ENCODE assay signal across 23 cellular contexts in the genomic region with DNA sequence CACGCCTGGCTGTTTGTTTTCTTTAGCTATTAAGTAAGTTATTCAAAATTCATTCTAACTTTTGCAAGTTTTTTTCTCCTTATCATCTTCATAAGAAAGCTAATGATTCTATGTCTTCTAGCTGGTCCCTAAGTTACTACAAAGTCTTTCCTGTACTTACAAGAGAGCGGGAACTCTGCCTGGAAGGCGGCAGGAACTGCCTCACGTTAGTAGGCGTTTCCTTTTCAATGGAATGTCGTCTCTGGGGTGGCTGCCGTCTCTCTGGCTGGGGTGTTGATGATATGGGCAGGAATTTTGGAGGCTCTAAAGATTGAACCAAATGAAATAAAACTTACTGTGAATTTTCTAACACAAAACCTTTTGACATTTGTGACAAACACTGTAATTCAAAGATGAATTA. TPM values are rescaled to one million over a fixed set of nuclear protein-coding genes. Genes with fewer than 3 reads are reported as not detected.
DNase-seq lines count a peak whose midpoint lies in the region; ATAC-seq, FAIRE-seq and TF ChIP-seq lines count a peak whose summit lies in the region.
"Had no signal": no experiment of that assay in that cellular context is flagged by ENCODE, and none has a peak within 500 bp of the region (broad histone marks: within the 10 kb centered on the region; RNA-seq: fewer than 3 reads in every experiment).

No MANE protein-coding gene starts in this region.

- peaks cover 3% of the 10 kb centered on the region; the same call in 1 of the 2 replicates for H3K36me3 Mint-ChIP-seq in WTC11
- no peaks in the 10 kb centered on the region for H3K36me3 Mint-ChIP-seq in activated CD4-positive, alpha-beta T cell treated with anti-CD3 and anti-CD28 coated beads, Interleukin-2, amount 10 ng/mL, durations not matched to agents 7 days and 5 days (ENCODE audit: low read depth)
- H3K36me3 Mint-ChIP-seq: CD8-positive, alpha-beta T cell had no signal

- DNase-seq in ELF-1 (ENCODE audit: low read depth, low spot score) (peak; percentile 26), WTC11 (ENCODE audit: low spot score) (peak; percentile 35), endothelial cell of umbilical vein (ENCODE audit: low read depth, low spot score) (peak; percentile 49), lung microvascular endothelial cell (ENCODE audit: low read depth in 2 of 2) (peak; percentile 5 to 56), AG08395 (ENCODE audit: low spot score) (no peak)
- DNase-seq in activated CD4-positive, alpha-beta T cell treated with anti-CD3 and anti-CD28 coated beads, Interleukin-2, amount 10 ng/mL, durations not matched to agents 7 days and 5 days = no peak
- DNase-seq: BE2C; CD8-positive, alpha-beta T cell; COR-L47; DMS153; DMS79 treated with DMSO at 0.1 percent for 48 hours; EL; GDM1; GM23248; H9 had no signal

- no peaks in the 10 kb centered on the region for H4K20me1 ChIP-seq in endothelial cell of umbilical vein (replicated peaks; ENCODE audit: control insufficient read depth, extremely low read depth, insufficient read depth, low read length)

- no peak for TF ChIP-seq CTCF in WTC11 (IDR thresholded peaks at IDR 0.05)
- TF ChIP-seq CTCF in endothelial cell of umbilical vein (IDR thresholded peaks at IDR 0.05; ENCODE audit: extremely low read depth in 1 of 2, insufficient read depth in 1 of 2, low read depth in 1 of 2, low read length in 2 of 2) = no peak

- no peak for TF ChIP-seq POLR2A in endothelial cell of umbilical vein (IDR thresholded peaks at IDR 0.05; ENCODE audit: low read depth, low read length)

- intact Hi-C loops in endothelial cell of umbilical vein (cut with micrococcal nuclease) = loop anchor here (10.0 kb wide), 1 partner anchor 192 kb away; a partner anchor contains a TSS

- H2AFZ ChIP-seq in endothelial cell of umbilical vein (ENCODE audit: low read depth, low read length) = no peak overlapping the region
- H2AFZ ChIP-seq: GM23248 had no signal

- no peak overlapping the region for H3K4me3 Mint-ChIP-seq in WTC11
- H3K4me3 Mint-ChIP-seq in activated CD4-positive, alpha-beta T cell treated with anti-CD3 and anti-CD28 coated beads, Interleukin-2, amount 10 ng/mL, durations not matched to agents 7 days and 5 days = no peak overlapping the region
- H3K4me3 Mint-ChIP-seq: CD14-positive monocyte; CD8-positive, alpha-beta T cell; H9 had no signal

- 0 out of 2 replicates have a peak, but pooled peaks cover 3% of the 10 kb centered on the region for H3K4me1 Mint-ChIP-seq in WTC11
- no peaks in the 10 kb centered on the region for H3K4me1 Mint-ChIP-seq in activated CD4-positive, alpha-beta T cell treated with anti-CD3 and anti-CD28 coated beads, Interleukin-2, amount 10 ng/mL, durations not matched to agents 7 days and 5 days
- H3K4me1 Mint-ChIP-seq: CD14-positive monocyte had no signal

- peaks cover 1% of the 10 kb centered on the region for H3K79me2 ChIP-seq in endothelial cell of umbilical vein (ENCODE audit: control insufficient read depth, insufficient read depth, low read length)

- H3K27me3 Mint-ChIP-seq in WTC11 (ENCODE audit: low read depth) = no peaks in the 10 kb centered on the region
- H3K27me3 Mint-ChIP-seq in activated CD4-positive, alpha-beta T cell treated with anti-CD3 and anti-CD28 coated beads, Interleukin-2, amount 10 ng/mL, durations not matched to agents 7 days and 5 days = no peaks in the 10 kb centered on the region

- no peak overlapping the region for H3K27ac Mint-ChIP-seq in WTC11
- H3K27ac Mint-ChIP-seq in activated CD4-positive, alpha-beta T cell treated with anti-CD3 and anti-CD28 coated beads, Interleukin-2, amount 10 ng/mL, durations not matched to agents 7 days and 5 days = no peak overlapping the region
- H3K27ac Mint-ChIP-seq: CD8-positive, alpha-beta T cell had no signal

- dilution Hi-C loops in endothelial cell of umbilical vein (cut with MboI; ENCODE audit: extremely low pct_ligation_motif_present, low sequenced_read_pairs) = no loop called here

- CTCF ChIA-PET in WTC11 (lab: Charles Lee) = interaction anchor here (1.5 kb wide), 1 partner anchor 69 kb away, joined by 6 read pairs; no protein-coding TSS in a partner anchor
- CTCF ChIA-PET in endothelial cell of umbilical vein (lab: Charles Lee) = interaction anchor here (1.1 to 1.9 kb wide), 3 partner anchors 69 to 198 kb away, joined by 4 to 11 read pairs (median 6); no protein-coding TSS in a partner anchor
- CTCF ChIA-PET in activated CD4-positive, alpha-beta T cell treated with anti-CD3 and anti-CD28 coated beads, Interleukin-2, amount 10 ng/mL, durations not matched to agents 7 days and 5 days (lab: Charles Lee) = interaction anchor here (0.6 to 1.6 kb wide), 3 partner anchors 10 to 146 kb away, joined by 3 to 4 read pairs (median 3); no protein-coding TSS in a partner anchor

- H3K27me3 ChIP-seq in endothelial cell of umbilical vein (ENCODE audit: control insufficient read depth in 2 of 2, insufficient read depth in 2 of 2, low read length in 2 of 2) = no peaks in the 10 kb centered on the region
- H3K27me3 ChIP-seq: BE2C had no signal

- H3K36me3 ChIP-seq in endothelial cell of umbilical vein (ENCODE audit: control insufficient read depth in 2 of 2, extremely low read depth in 1 of 2, insufficient read depth in 2 of 2, low read length in 2 of 2) = peaks cover 3 to 7% of the 10 kb centered on the region in 2 experiments
- H3K36me3 ChIP-seq: BE2C had no signal

- no peak overlapping the region for H3K4me3 ChIP-seq in endothelial cell of umbilical vein (replicated peaks in 1 of 3; ENCODE audit: insufficient read depth in 1 of 3, low read depth in 1 of 3, low read length in 3 of 3)
- H3K4me3 ChIP-seq: GM23248, K562 had no signal

- BruUV-seq in endothelial cell of umbilical vein (replicated peaks; lab: Mats Ljungman, UMichigan) = no TSS peak

- peaks cover 46% of the 10 kb centered on the region for H3K4me1 ChIP-seq in endothelial cell of umbilical vein (ENCODE audit: control insufficient read depth, extremely low read depth, insufficient read depth, low read length)
- H3K4me1 ChIP-seq: BE2C had no signal

- H3K9me3 ChIP-seq in endothelial cell of umbilical vein (replicated peaks; ENCODE audit: control insufficient read depth, insufficient read depth, low read length) = no peaks in the 10 kb centered on the region
- H3K9me3 ChIP-seq: BE2C had no signal

- H3K9ac ChIP-seq in endothelial cell of umbilical vein (replicated peaks; ENCODE audit: extremely low read depth, insufficient read depth, low read length) = no peak overlapping the region
- H3K9ac ChIP-seq: GM23248 had no signal

- no peaks in the 10 kb centered on the region for H3K9me3 Mint-ChIP-seq in WTC11
- H3K9me3 Mint-ChIP-seq in activated CD4-positive, alpha-beta T cell treated with anti-CD3 and anti-CD28 coated beads, Interleukin-2, amount 10 ng/mL, durations not matched to agents 7 days and 5 days = no peaks in the 10 kb centered on the region
- H3K9me3 Mint-ChIP-seq: CD14-positive monocyte; CD8-positive, alpha-beta T cell; H9 had no signal

- POLR2A ChIA-PET in WTC11 (lab: Charles Lee) = no interaction called here
- POLR2A ChIA-PET in endothelial cell of umbilical vein (lab: Charles Lee) = no interaction called here
- POLR2A ChIA-PET in activated CD4-positive, alpha-beta T cell treated with anti-CD3 and anti-CD28 coated beads, Interleukin-2, amount 10 ng/mL, durations not matched to agents 7 days and 5 days (lab: Charles Lee) = no interaction called here

- H3K4me2 ChIP-seq in endothelial cell of umbilical vein (ENCODE audit: insufficient read depth, low read length) = peak overlapping the region; percentile 29

- H3K9me1 ChIP-seq in endothelial cell of umbilical vein (replicated peaks; ENCODE audit: control insufficient read depth, extremely low read depth, insufficient read depth, low read length) = no peaks in the 10 kb centered on the region

- H3K27ac ChIP-seq in endothelial cell of umbilical vein (ENCODE audit: insufficient read depth, low read depth, low read length) = peak overlapping the region; percentile 39
- H3K27ac ChIP-seq: GM23248, HL-60 had no signal

- ATAC-seq in WTC11 = no peak
- ATAC-seq in GM21786 (IDR thresholded peaks at IDR 0.05; ENCODE audit: unreplicated experiment) = no peak
- ATAC-seq: CD8-positive, alpha-beta T cell; K562 had no signal

- FAIRE-seq in endothelial cell of umbilical vein (lab: Jason Lieb, UNC) = peak; percentile 83
- FAIRE-seq: A204.1, D721Med, GM12892, GM19239, K562 had no signal

TF ChIP-seq in WTC11, 78 proteins besides CTCF, POLR2A, EP300 and RAD21 (continues in another document):
- TF ChIP-seq NFE2L1 (CRISPR knock-in tag; IDR thresholded peaks at IDR 0.05) = no peak
- TF ChIP-seq FOXK1 (CRISPR knock-in tag; IDR thresholded peaks at IDR 0.05) = no peak
- TF ChIP-seq, protein P1, sequence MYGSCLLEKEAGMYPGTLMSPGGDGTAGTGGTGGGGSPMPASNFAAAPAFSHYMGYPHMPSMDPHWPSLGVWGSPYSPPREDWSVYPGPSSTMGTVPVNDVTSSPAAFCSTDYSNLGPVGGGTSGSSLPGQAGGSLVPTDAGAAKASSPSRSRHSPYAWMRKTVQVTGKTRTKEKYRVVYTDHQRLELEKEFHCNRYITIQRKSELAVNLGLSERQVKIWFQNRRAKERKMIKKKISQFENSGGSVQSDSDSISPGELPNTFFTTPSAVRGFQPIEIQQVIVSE (CRISPR knock-in tag; IDR thresholded peaks at IDR 0.05; ENCODE audit: borderline replicate concordance) = no peak
- TF ChIP-seq JAZF1 (CRISPR knock-in tag; IDR thresholded peaks at IDR 0.05) = no peak

TF ChIP-seq in endothelial cell of umbilical vein, 7 proteins besides CTCF, POLR2A, EP300 and RAD21 (continues in another document):
- TF ChIP-seq GATA2 (IDR thresholded peaks at IDR 0.05; ENCODE audit: insufficient read depth, insufficient read length, low read depth, low read length) (no peak), EZH2 (IDR thresholded peaks at IDR 0.05; ENCODE audit: borderline replicate concordance, low read depth, low read length, severe bottlenecking) (no peak), MYC (IDR thresholded peaks at IDR 0.05; ENCODE audit: low read depth, low read length) (no peak)
- TF ChIP-seq, protein P2, sequence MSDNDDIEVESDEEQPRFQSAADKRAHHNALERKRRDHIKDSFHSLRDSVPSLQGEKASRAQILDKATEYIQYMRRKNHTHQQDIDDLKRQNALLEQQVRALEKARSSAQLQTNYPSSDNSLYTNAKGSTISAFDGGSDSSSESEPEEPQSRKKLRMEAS (IDR thresholded peaks at IDR 0.05; ENCODE audit: insufficient read depth, insufficient read length) = no peak

RNA-seq across cellular contexts. Expression of a gene that starts 55.5 kb away (rescaled TPM):
- total RNA-seq in WTC11 (2021) = 10.4 to 13.0 TPM (median 10.5 TPM) in 3 replicates
- total RNA-seq in endothelial cell of umbilical vein = 8.6 and 10.7 TPM in 2 replicates
- 4.3 and 5.1 TPM in 2 replicates for polyA plus RNA-seq in endothelial cell of umbilical vein
- 6.7 and 7.2 TPM in 2 replicates for polyA plus RNA-seq in endothelial cell of umbilical vein (2011; cell fraction: cytosol; rRNA removed)
- polyA plus RNA-seq in endothelial cell of umbilical vein (2011; cell fraction: nucleus; rRNA removed) = 26.0 and 32.8 TPM in 2 replicates
- 4.1 and 6.9 TPM in 2 replicates for polyA plus RNA-seq in endothelial cell of umbilical vein (2012)
- 1.0 and 3.9 TPM in 2 replicates for polyA minus RNA-seq in endothelial cell of umbilical vein
- 1.9 TPM for polyA minus RNA-seq in endothelial cell of umbilical vein (2011; cell fraction: cytosol; rRNA and poly(A)+ RNA removed)
- 4.2 and 5.0 TPM in 2 replicates for polyA minus RNA-seq in endothelial cell of umbilical vein (2011; cell fraction: nucleus; rRNA and poly(A)+ RNA removed)
- total RNA-seq in lung microvascular endothelial cell = 0.79 and 0.87 TPM in 2 replicates
- total RNA-seq in activated CD4-positive, alpha-beta T cell treated with anti-CD3 and anti-CD28 coated beads, Interleukin-2, amount 10 ng/mL, durations not matched to agents 7 days and 5 days = 1 to 10 TPM; 1.9 to 2.6 TPM
- polyA plus RNA-seq: CD14-positive monocyte had no signal

Comparison
In these comparisons a context has a peak if more than half of its experiments do, and no peak if none do; other contexts are left out.
1. DNase-seq: peak in ELF-1 (single experiment), WTC11 (single experiment), endothelial cell of umbilical vein (single experiment) and lung microvascular endothelial cell (2 of 2); none in AG08395 (single experiment) and activated CD4-positive, alpha-beta T cell treated with anti-CD3 and anti-CD28 coated beads, Interleukin-2, amount 10 ng/mL, durations not matched to agents 7 days and 5 days (single experiment).